Comparison of ENCODE assay signal across 13 cellular contexts in genomic region chr5:37926732-37927131, GRCh38.
DNase-seq lines count a peak whose midpoint lies in the region; ATAC-seq, FAIRE-seq and TF ChIP-seq lines count a peak whose summit lies in the region.
"Had no signal": no experiment of that assay in that cellular context is flagged by ENCODE, and none has a peak within 500 bp of the region (broad histone marks: within the 10 kb centered on the region; RNA-seq: fewer than 3 reads in every experiment).

No MANE protein-coding gene starts in this region.

- H4K20me1 ChIP-seq in HepG2 (ENCODE audit: insufficient read depth, low read length) = no peaks in the 10 kb centered on the region

- FAIRE-seq in HepG2 (lab: Jason Lieb, UNC) = no peak
- FAIRE-seq: TTC549 had no signal

- no peak overlapping the region for H3K27ac Mint-ChIP-seq in activated naive CD4-positive, alpha-beta T cell treated with anti-CD3 and anti-CD28 coated beads, Interleukin-2, amount 10 ng/mL, durations not matched to agents 7 days and 5 days
- H3K27ac Mint-ChIP-seq: type B pancreatic cell had no signal

- TF ChIP-seq EP300 in HepG2 (IDR thresholded peaks at IDR 0.05; ENCODE audit: low read depth in 2 of 2, low read length in 2 of 2) (no peak), HepG2 (CRISPR knock-in tag; IDR thresholded peaks at IDR 0.05; ENCODE audit: borderline replicate concordance) (no peak), suprapubic skin (IDR thresholded peaks at IDR 0.05) (no peak)

- ATAC-seq in HepG2 = no peak
- ATAC-seq: gastroesophageal sphincter, psoas muscle had no signal

- H3K9me3 ChIP-seq in liver (ENCODE audit: control insufficient read depth in 4 of 4, low read length in 3 of 4) (no peaks in the 10 kb centered on the region), HepG2 (ENCODE audit: low read length) (no peaks in the 10 kb centered on the region), suprapubic skin (no peaks in the 10 kb centered on the region)
- H3K9me3 ChIP-seq: gastroesophageal sphincter, psoas muscle had no signal

- no peak for DNase-seq in HepG2 (ENCODE audit: low spot score)
- peak; percentile 37 for DNase-seq in NOMO-1 treated with DMSO at 0.1 percent for 48 hours (lab: John Stamatoyannopoulos, UW; ENCODE audit: unreplicated experiment)
- peak; percentile 5 to 6 for DNase-seq in cardiac fibroblast (ENCODE audit: low read depth in 2 of 2)
- DNase-seq in KG1 (lab: John Stamatoyannopoulos, UW) = no peak
- no peak for DNase-seq in retina
- no peak for DNase-seq in suprapubic skin (ENCODE audit: low spot score in 2 of 2)
- no peak for DNase-seq in activated naive CD4-positive, alpha-beta T cell treated with anti-CD3 and anti-CD28 coated beads, Interleukin-2, amount 10 ng/mL, durations not matched to agents 7 days and 5 days
- DNase-seq: DMS153, psoas muscle had no signal

- POLR2A ChIA-PET in HepG2 (lab: Yijun Ruan, JAX) = no interaction called here

- no peaks in the 10 kb centered on the region for H3K4me1 ChIP-seq in liver (ENCODE audit: control insufficient read depth in 4 of 4, insufficient read depth in 4 of 4, low read length in 3 of 4)
- no peaks in the 10 kb centered on the region for H3K4me1 ChIP-seq in HepG2 (ENCODE audit: insufficient read depth, low read length)
- no peaks in the 10 kb centered on the region for H3K4me1 ChIP-seq in suprapubic skin
- H3K4me1 ChIP-seq: gastroesophageal sphincter, psoas muscle had no signal

- H3K36me3 ChIP-seq in liver (ENCODE audit: control insufficient read depth in 4 of 4, insufficient read depth in 3 of 4, low read depth in 1 of 4, low read length in 3 of 4) = no peaks in the 10 kb centered on the region
- H3K36me3 ChIP-seq in HepG2 (replicated peaks in 1 of 2; ENCODE audit: control insufficient read depth in 1 of 2, insufficient read depth in 2 of 2, low read length in 2 of 2) = no peaks in the 10 kb centered on the region
- no peaks in the 10 kb centered on the region for H3K36me3 ChIP-seq in suprapubic skin
- H3K36me3 ChIP-seq: gastroesophageal sphincter had no signal

- H3K4me3 Mint-ChIP-seq in activated naive CD4-positive, alpha-beta T cell treated with anti-CD3 and anti-CD28 coated beads, Interleukin-2, amount 10 ng/mL, durations not matched to agents 7 days and 5 days = no peak overlapping the region
- H3K4me3 Mint-ChIP-seq: type B pancreatic cell had no signal

- TF ChIP-seq RAD21 in liver (IDR thresholded peaks at IDR 0.05) = peak; percentile 35 to 56
- no peak for TF ChIP-seq RAD21 in HepG2 (CRISPR knock-in tag; IDR thresholded peaks at IDR 0.05)

- CTCF ChIA-PET in HepG2 (lab: Yijun Ruan, JAX; ENCODE audit: low intra/inter-chr PET ratio, low total read pairs) = no interaction called here
- CTCF ChIA-PET in activated naive CD4-positive, alpha-beta T cell treated with anti-CD3 and anti-CD28 coated beads, Interleukin-2, amount 10 ng/mL, durations not matched to agents 7 days and 5 days (lab: Charles Lee) = no interaction called here

- H3K36me3 Mint-ChIP-seq in activated naive CD4-positive, alpha-beta T cell treated with anti-CD3 and anti-CD28 coated beads, Interleukin-2, amount 10 ng/mL, durations not matched to agents 7 days and 5 days = no peaks in the 10 kb centered on the region
- H3K36me3 Mint-ChIP-seq: type B pancreatic cell had no signal

- H3K27me3 ChIP-seq in liver (ENCODE audit: control insufficient read depth in 4 of 4, insufficient read depth in 4 of 4, low read length in 3 of 4) (no peaks in the 10 kb centered on the region), HepG2 (ENCODE audit: control insufficient read depth in 1 of 2, insufficient read depth in 2 of 2, low read length in 2 of 2) (peaks cover 1 to 31% of the 10 kb centered on the region in 2 experiments; a peak in 3 of 5 replicates), suprapubic skin (peaks cover 3% of the 10 kb centered on the region)
- H3K27me3 ChIP-seq: gastroesophageal sphincter had no signal

- TF ChIP-seq CTCF in liver (IDR thresholded peaks at IDR 0.05; ENCODE audit: low read depth, low read length, missing input control) (peak; percentile 10), HepG2 (CRISPR knock-in tag; IDR thresholded peaks at IDR 0.05) (no peak), cardiac fibroblast (IDR thresholded peaks at IDR 0.05; ENCODE audit: low read depth, low read length) (no peak), suprapubic skin (IDR thresholded peaks at IDR 0.05) (no peak)

- intact Hi-C loops in HepG2 (cut with micrococcal nuclease; ENCODE audit: unreplicated experiment) = no loop called here

- no peak overlapping the region for H3K4me2 ChIP-seq in HepG2 (ENCODE audit: low read depth, low read length)

- 75% methylated on average over 2 of the region's 2 CpGs for WGBS in liver
- 8% methylated on average over 2 of the region's 2 CpGs for WGBS in HepG2 (ENCODE audit: low lambda C conversion rate)
- WGBS in suprapubic skin = 59% methylated on average over 2 of the region's 2 CpGs

- H3K27ac ChIP-seq in liver (ENCODE audit: low read depth in 1 of 2, low read length in 2 of 2) (no peak overlapping the region), HepG2 (ENCODE audit: extremely low read length, insufficient read depth, low read length) (no peak overlapping the region), suprapubic skin (no peak overlapping the region)
- H3K27ac ChIP-seq: gastroesophageal sphincter, psoas muscle had no signal

- H3K9ac ChIP-seq in liver (ENCODE audit: low read depth in 1 of 2, low read length in 2 of 2) = no peak overlapping the region
- no peak overlapping the region for H3K9ac ChIP-seq in HepG2 (ENCODE audit: insufficient read depth, low read depth, low read length)

- H3K4me3 ChIP-seq in liver (ENCODE audit: low read depth in 1 of 3, low read length in 3 of 3) (no peak overlapping the region), HepG2 (replicated peaks in 1 of 3; ENCODE audit: insufficient read depth in 1 of 3, low read depth in 2 of 3, low read length in 3 of 3) (no peak overlapping the region), cardiac fibroblast (replicated peaks in 1 of 2; ENCODE audit: low read depth in 2 of 2, low read length in 2 of 2) (no peak overlapping the region), suprapubic skin (no peak overlapping the region)
- H3K4me3 ChIP-seq: gastroesophageal sphincter, psoas muscle had no signal

- H3K79me2 ChIP-seq in HepG2 (ENCODE audit: insufficient read depth, low read length) = no peaks in the 10 kb centered on the region

- no TSS peak for BruUV-seq in HepG2 (replicated peaks; lab: Mats Ljungman, UMichigan)

- no peak overlapping the region for H2AFZ ChIP-seq in HepG2 (ENCODE audit: low read length)

- H3K27me3 Mint-ChIP-seq in activated naive CD4-positive, alpha-beta T cell treated with anti-CD3 and anti-CD28 coated beads, Interleukin-2, amount 10 ng/mL, durations not matched to agents 7 days and 5 days = peaks cover 4% of the 10 kb centered on the region

- TF ChIP-seq POLR2A in HepG2 (IDR thresholded peaks at IDR 0.05; ENCODE audit: insufficient read depth in 1 of 2, low read depth in 2 of 2, low read length in 2 of 2) (no peak), suprapubic skin (IDR thresholded peaks at IDR 0.05) (no peak)

- H3K9me3 Mint-ChIP-seq in activated naive CD4-positive, alpha-beta T cell treated with anti-CD3 and anti-CD28 coated beads, Interleukin-2, amount 10 ng/mL, durations not matched to agents 7 days and 5 days = no peaks in the 10 kb centered on the region
- H3K9me3 Mint-ChIP-seq: type B pancreatic cell had no signal

- in situ Hi-C loops in HepG2 (cut with HindIII; ENCODE audit: extremely low pct_ligation_motif_present, low pct_unique_long_range_greater_than_20kb) = no loop called here

- H3K4me1 Mint-ChIP-seq in activated naive CD4-positive, alpha-beta T cell treated with anti-CD3 and anti-CD28 coated beads, Interleukin-2, amount 10 ng/mL, durations not matched to agents 7 days and 5 days = no peaks in the 10 kb centered on the region

TF ChIP-seq in liver, 16 proteins besides CTCF, POLR2A, EP300 and RAD21:
- TF ChIP-seq EGR1 (IDR thresholded peaks at IDR 0.05; ENCODE audit: low read depth in 2 of 2) (no peak), GABPA (IDR thresholded peaks at IDR 0.05 in 1 of 2, conservative IDR thresholded peaks at IDR 0.05 in 1 of 2) (no peak)

TF ChIP-seq in HepG2, 621 proteins besides CTCF, POLR2A, EP300 and RAD21 (continues in another document):
- TF ChIP-seq SATB2 (CRISPR knock-in tag; IDR thresholded peaks at IDR 0.05) (no peak), RERE (CRISPR knock-in tag; IDR thresholded peaks at IDR 0.05; ENCODE audit: low read depth) (no peak)

Comparison
In these comparisons a context has a peak if more than half of its experiments do, and no peak if none do; other contexts are left out.
1. DNase-seq: peak in NOMO-1 treated with DMSO at 0.1 percent for 48 hours (single experiment) and cardiac fibroblast (2 of 2); none in HepG2 (single experiment), KG1 (single experiment), retina (single experiment), suprapubic skin (0 of 2) and activated naive CD4-positive, alpha-beta T cell treated with anti-CD3 and anti-CD28 coated beads, Interleukin-2, amount 10 ng/mL, durations not matched to agents 7 days and 5 days (single experiment).